Comparison of ENCODE assay signal across 22 cellular contexts in the genomic region with DNA sequence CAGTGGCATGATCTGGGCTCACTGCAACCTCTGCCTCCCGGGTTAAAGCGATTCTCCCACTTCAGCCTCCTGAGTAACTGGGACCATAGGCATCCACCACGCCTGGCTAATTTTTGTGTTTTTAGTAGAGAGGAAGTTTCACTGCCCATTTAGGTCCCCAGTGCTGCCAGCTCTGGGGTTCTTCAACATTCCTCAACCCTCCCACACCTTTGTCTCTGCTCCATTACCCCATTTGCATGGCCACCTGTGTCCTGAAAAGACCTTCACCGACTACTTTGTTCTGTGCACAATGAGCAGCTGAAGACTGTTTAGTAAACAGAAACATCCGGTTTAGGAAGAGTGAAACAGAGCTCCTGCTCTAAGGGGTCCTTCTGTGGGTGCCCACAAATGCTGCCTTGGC.
"Had no signal": no experiment of that assay in that cellular context is flagged by ENCODE, and none has a peak within 500 bp of the region (broad histone marks: within the 10 kb centered on the region; RNA-seq: fewer than 3 reads in every experiment).

No MANE protein-coding gene starts in this region.

- H3K36me3 Mint-ChIP-seq: activated naive CD8-positive, alpha-beta T cell treated with anti-CD3 and anti-CD28 coated beads for 36 hours had no signal

- H3K27ac ChIP-seq: foreskin keratinocyte, left lung, skin epidermis, suprapubic skin had no signal

- H3K36me3 ChIP-seq: left lung, suprapubic skin had no signal

- FAIRE-seq: kidney had no signal

- H3K9me3 ChIP-seq: left lung, suprapubic skin had no signal

- ATAC-seq: activated CD8-positive, alpha-beta T cell treated with anti-CD3 and anti-CD28 coated beads for 36 hours; activated T-helper 17 cell treated with anti-CD3 and anti-CD28 coated beads, Interleukin-2, amount 50 U/mL, for 72 hours; foreskin keratinocyte; left lung had no signal

- H3K4me3 ChIP-seq: left lung, skin epidermis, suprapubic skin had no signal

- H3K27ac Mint-ChIP-seq: activated CD4-positive, alpha-beta T cell treated with anti-CD3 and anti-CD28 coated beads, Interleukin-2, amount 10 ng/mL, durations not matched to agents 24 days and 14 days; activated CD8-positive, alpha-beta T cell treated with anti-CD3 and anti-CD28 coated beads for 36 hours; activated naive CD8-positive, alpha-beta T cell treated with anti-CD3 and anti-CD28 coated beads for 36 hours; activated T-helper 17 cell treated with anti-CD3 and anti-CD28 coated beads, Interleukin-2, amount 50 U/mL, for 72 hours; nephron had no signal

- H3K4me1 Mint-ChIP-seq: activated CD4-positive, alpha-beta T cell treated with anti-CD3 and anti-CD28 coated beads, Interleukin-2, amount 10 ng/mL, durations not matched to agents 24 days and 14 days; activated naive CD8-positive, alpha-beta T cell treated with anti-CD3 and anti-CD28 coated beads for 36 hours; activated T-helper 17 cell treated with anti-CD3 and anti-CD28 coated beads, Interleukin-2, amount 50 U/mL, for 72 hours had no signal

- H3K4me3 Mint-ChIP-seq: activated CD4-positive, alpha-beta T cell treated with anti-CD3 and anti-CD28 coated beads, Interleukin-2, amount 10 ng/mL, durations not matched to agents 24 days and 14 days; activated CD8-positive, alpha-beta T cell treated with anti-CD3 and anti-CD28 coated beads for 36 hours; activated naive CD8-positive, alpha-beta T cell treated with anti-CD3 and anti-CD28 coated beads for 36 hours; activated T-helper 17 cell treated with anti-CD3 and anti-CD28 coated beads, Interleukin-2, amount 50 U/mL, for 72 hours; nephron; stimulated activated naive CD8-positive, alpha-beta T cell treated with anti-CD3 and anti-CD28 coated beads, Interleukin-15, Interleukin-2, amounts not matched to agents 100 ng/mL and 50 ng/mL, for 24 hours had no signal

- H3K9me3 Mint-ChIP-seq: activated CD4-positive, alpha-beta T cell treated with anti-CD3 and anti-CD28 coated beads, Interleukin-2, amount 10 ng/mL, durations not matched to agents 24 days and 14 days; activated CD8-positive, alpha-beta T cell treated with anti-CD3 and anti-CD28 coated beads for 36 hours; activated naive CD8-positive, alpha-beta T cell treated with anti-CD3 and anti-CD28 coated beads for 36 hours; activated T-helper 17 cell treated with anti-CD3 and anti-CD28 coated beads, Interleukin-2, amount 50 U/mL, for 72 hours; nephron; stimulated activated naive CD8-positive, alpha-beta T cell treated with anti-CD3 and anti-CD28 coated beads, Interleukin-15, Interleukin-2, amounts not matched to agents 100 ng/mL and 50 ng/mL, for 24 hours had no signal

- H3K27me3 ChIP-seq: left lung, suprapubic skin had no signal

- DNase-seq: activated CD4-positive, alpha-beta T cell treated with anti-CD3 and anti-CD28 coated beads, Interleukin-2, amount 10 ng/mL, durations not matched to agents 24 days and 14 days; activated CD4-positive, CD25-positive, alpha-beta regulatory T cell; activated CD8-positive, alpha-beta T cell treated with anti-CD3 and anti-CD28 coated beads for 36 hours; activated naive CD4-positive, alpha-beta T cell; activated naive CD8-positive, alpha-beta T cell treated with anti-CD3 and anti-CD28 coated beads for 36 hours; activated T-cell treated with anti-CD3 and anti-CD28 coated beads, Interleukin-2, amount 50 U/mL, for 1 hour; amniotic stem cell; foreskin keratinocyte; glutamatergic neuron; hippocampal formation; kidney; left lung; mammary epithelial cell; midbrain; nucleus accumbens; T-helper 9 cell; trophoblast cell had no signal
